ENCODE assay signal across 23 cellular contexts in the genomic region with DNA sequence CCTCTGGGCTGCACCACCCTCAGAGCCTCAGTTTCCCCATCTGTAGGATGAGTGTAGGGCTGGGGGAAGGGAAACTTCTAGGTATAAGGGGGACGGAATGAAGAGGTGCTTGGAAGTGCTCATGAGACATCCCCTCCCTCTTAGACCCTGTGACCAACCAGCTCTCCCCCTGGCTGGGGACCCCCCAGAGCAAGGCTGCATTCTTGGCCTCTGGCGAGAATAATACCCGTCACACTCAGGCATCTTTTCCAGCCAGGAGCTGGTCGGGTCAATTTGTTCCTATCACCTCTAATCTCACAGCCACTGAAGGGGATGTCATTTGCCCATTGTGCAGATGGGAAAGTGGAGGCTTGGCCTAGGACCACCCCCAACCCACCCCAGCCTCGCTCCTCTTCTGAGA.
A peak's percentile ranks its signal among the peaks of the same experiment; 100 is the strongest.
DNase-seq lines count a peak whose midpoint lies in the region; ATAC-seq, FAIRE-seq and TF ChIP-seq lines count a peak whose summit lies in the region.
"Had no signal": no experiment of that assay in that cellular context is flagged by ENCODE, and none has a peak within 500 bp of the region (broad histone marks: within the 10 kb centered on the region; RNA-seq: fewer than 3 reads in every experiment).

No MANE protein-coding gene starts in this region.

- no peaks in the 10 kb centered on the region for H4K20me1 ChIP-seq in HepG2 (ENCODE audit: insufficient read depth, low read length)

- H3K9ac ChIP-seq in HepG2 (ENCODE audit: insufficient read depth, low read depth, low read length) = no peak overlapping the region
- H3K9ac ChIP-seq: KMS-11 had no signal

- TF ChIP-seq RAD21 in HepG2 (CRISPR knock-in tag; IDR thresholded peaks at IDR 0.05) = no peak

- no peak for FAIRE-seq in HepG2 (lab: Jason Lieb, UNC)
- FAIRE-seq: A204.1, GM12878 had no signal

- DNase-seq in HepG2 (ENCODE audit: low spot score) (no peak), right lobe of liver (no peak), lower leg skin (ENCODE audit: low spot score in 2 of 2) (peak; percentile 6 to 43), NCI-H2107 (lab: John Stamatoyannopoulos, UW) (no peak), C1 segment of cervical spinal cord (lab: John Stamatoyannopoulos, UW) (no peak), iPS-NIHi11 (ENCODE audit: low spot score) (no peak)
- peak; percentile 9 for DNase-seq in stimulated activated CD8-positive, alpha-beta memory T cell treated with anti-CD3 and anti-CD28 coated beads, Interleukin-4, amount 100 ng/mL, for 48 hours
- DNase-seq: BE2C; CD4-positive, CD25-positive, alpha-beta regulatory T cell; DMS79; NCI-H1092 treated with DMSO at 0.1 percent for 48 hours; NCI-H1436 treated with DMSO at 0.1 percent for 48 hours; NCI-H1930; NCI-H226; NCI-H510A treated with DMSO at 0.1 percent for 48 hours; NCI-H748 treated with DMSO at 0.1 percent for 48 hours; PC-9; RPMI8226; SHP77 had no signal

- ATAC-seq in HepG2 (no peak), right lobe of liver (no peak)
- ATAC-seq: GM12878 had no signal

- TF ChIP-seq CTCF in HepG2 (CRISPR knock-in tag; IDR thresholded peaks at IDR 0.05) = no peak
- TF ChIP-seq CTCF in right lobe of liver (IDR thresholded peaks at IDR 0.05) = no peak
- TF ChIP-seq CTCF in lower leg skin (IDR thresholded peaks at IDR 0.05) = no peak

- WGBS in HepG2 (ENCODE audit: low lambda C conversion rate) = 12% methylated on average over 4 of the region's 5 CpGs
- whole genome bisulfite sequencing in right lobe of liver (ENCODE audit: insufficient coverage, low coverage, low lambda C conversion rate, missing lambda C conversion rate) = no CpG with 5 or more reads among the region's 5 CpGs
- WGBS in lower leg skin, 2 donors = 79 to 85% methylated on average over 5 of the region's 5 CpGs

- CTCF ChIA-PET in HepG2 (lab: Yijun Ruan, JAX; ENCODE audit: low intra/inter-chr PET ratio, low total read pairs) = no interaction called here

- TF ChIP-seq POLR2A in HepG2 (IDR thresholded peaks at IDR 0.05; ENCODE audit: insufficient read depth in 1 of 2, low read depth in 2 of 2, low read length in 2 of 2) = no peak
- TF ChIP-seq POLR2A in right lobe of liver (IDR thresholded peaks at IDR 0.05) = no peak
- TF ChIP-seq POLR2A in lower leg skin (IDR thresholded peaks at IDR 0.05) = no peak

- H3K27me3 ChIP-seq in HepG2 (ENCODE audit: control insufficient read depth in 1 of 2, insufficient read depth in 2 of 2, low read length in 2 of 2) = peaks cover 0 to 3% of the 10 kb centered on the region in 2 experiments; a peak in 3 of 5 replicates
- no peaks in the 10 kb centered on the region for H3K27me3 ChIP-seq in right lobe of liver
- H3K27me3 ChIP-seq: BE2C had no signal

- no peak for TF ChIP-seq EP300 in HepG2 (IDR thresholded peaks at IDR 0.05; ENCODE audit: low read depth in 2 of 2, low read length in 2 of 2)
- no peak for TF ChIP-seq EP300 in HepG2 (CRISPR knock-in tag; IDR thresholded peaks at IDR 0.05; ENCODE audit: borderline replicate concordance)

- intact Hi-C loops in HepG2 (cut with micrococcal nuclease; ENCODE audit: unreplicated experiment) = no loop called here
- intact Hi-C loops in right lobe of liver (cut with DNase I) = no loop called here
- intact Hi-C loops in lower leg skin (cut with DNase I; ENCODE audit: low total_unique reads) = no loop called here

- H3K36me3 ChIP-seq in HepG2 (replicated peaks in 1 of 2; ENCODE audit: control insufficient read depth in 1 of 2, insufficient read depth in 2 of 2, low read length in 2 of 2) (no peaks in the 10 kb centered on the region), right lobe of liver (no peaks in the 10 kb centered on the region)
- H3K36me3 ChIP-seq: BE2C, HAP-1 had no signal

- H3K9me3 ChIP-seq in HepG2 (ENCODE audit: low read length) = no peaks in the 10 kb centered on the region
- H3K9me3 ChIP-seq in right lobe of liver = no peaks in the 10 kb centered on the region
- H3K9me3 ChIP-seq: BE2C, HAP-1 had no signal

- in situ Hi-C loops in HepG2 (cut with HindIII; ENCODE audit: extremely low pct_ligation_motif_present, low pct_unique_long_range_greater_than_20kb) = no loop called here

- H3K4me1 ChIP-seq in HepG2 (ENCODE audit: insufficient read depth, low read length) (no peaks in the 10 kb centered on the region), right lobe of liver (no peaks in the 10 kb centered on the region)
- H3K4me1 ChIP-seq: BE2C, HAP-1 had no signal

- H3K79me2 ChIP-seq in HepG2 (ENCODE audit: insufficient read depth, low read length) = no peaks in the 10 kb centered on the region

- H3K4me3 ChIP-seq in HepG2 (replicated peaks in 1 of 3; ENCODE audit: insufficient read depth in 1 of 3, low read depth in 2 of 3, low read length in 3 of 3) (no peak overlapping the region), right lobe of liver (no peak overlapping the region), lower leg skin (ENCODE audit: low read depth, poor library complexity, severe bottlenecking) (no peak overlapping the region)
- H3K4me3 ChIP-seq: GM12878, HAP-1, PC-9 had no signal

- H3K27ac ChIP-seq in HepG2 (ENCODE audit: extremely low read length, insufficient read depth, low read length) (no peak overlapping the region), right lobe of liver (no peak overlapping the region)
- H3K27ac ChIP-seq: KMS-11, PC-9 had no signal

- POLR2A ChIA-PET in HepG2 (lab: Yijun Ruan, JAX) = no interaction called here

- H2AFZ ChIP-seq in HepG2 (ENCODE audit: low read length) = no peak overlapping the region
- H2AFZ ChIP-seq: PC-9 had no signal

- no TSS peak for BruUV-seq in HepG2 (replicated peaks; lab: Mats Ljungman, UMichigan)

- H3K4me2 ChIP-seq in HepG2 (ENCODE audit: low read depth, low read length) = no peak overlapping the region
- H3K4me2 ChIP-seq: KMS-11, PC-9 had no signal

TF ChIP-seq in HepG2, 621 proteins besides CTCF, POLR2A, EP300 and RAD21:
- no peak for TF ChIP-seq ZFP1 (CRISPR knock-in tag; IDR thresholded peaks at IDR 0.05)
- TF ChIP-seq CREM (IDR thresholded peaks at IDR 0.05) = no peak
- TF ChIP-seq CREM (CRISPR knock-in tag; IDR thresholded peaks at IDR 0.05) = no peak
- no peak for TF ChIP-seq RFX5 (IDR thresholded peaks at IDR 0.05; ENCODE audit: low read depth, low read length)
- 0 out of 2 replicates have a peak, but pooled peaks have one; percentile 16 for TF ChIP-seq ZNF629 (CRISPR knock-in tag; conservative IDR thresholded peaks at IDR 0.05)

Comparison
In these comparisons a context has a peak if more than half of its experiments do, and no peak if none do; other contexts are left out.
1. DNase-seq: peak in lower leg skin (2 of 2) and stimulated activated CD8-positive, alpha-beta memory T cell treated with anti-CD3 and anti-CD28 coated beads, Interleukin-4, amount 100 ng/mL, for 48 hours (single experiment); none in HepG2 (single experiment), right lobe of liver (0 of 3), NCI-H2107 (single experiment), C1 segment of cervical spinal cord (0 of 14) and iPS-NIHi11 (single experiment).